Comparison of ENCODE assay signal across 7 cellular contexts in the genomic region with DNA sequence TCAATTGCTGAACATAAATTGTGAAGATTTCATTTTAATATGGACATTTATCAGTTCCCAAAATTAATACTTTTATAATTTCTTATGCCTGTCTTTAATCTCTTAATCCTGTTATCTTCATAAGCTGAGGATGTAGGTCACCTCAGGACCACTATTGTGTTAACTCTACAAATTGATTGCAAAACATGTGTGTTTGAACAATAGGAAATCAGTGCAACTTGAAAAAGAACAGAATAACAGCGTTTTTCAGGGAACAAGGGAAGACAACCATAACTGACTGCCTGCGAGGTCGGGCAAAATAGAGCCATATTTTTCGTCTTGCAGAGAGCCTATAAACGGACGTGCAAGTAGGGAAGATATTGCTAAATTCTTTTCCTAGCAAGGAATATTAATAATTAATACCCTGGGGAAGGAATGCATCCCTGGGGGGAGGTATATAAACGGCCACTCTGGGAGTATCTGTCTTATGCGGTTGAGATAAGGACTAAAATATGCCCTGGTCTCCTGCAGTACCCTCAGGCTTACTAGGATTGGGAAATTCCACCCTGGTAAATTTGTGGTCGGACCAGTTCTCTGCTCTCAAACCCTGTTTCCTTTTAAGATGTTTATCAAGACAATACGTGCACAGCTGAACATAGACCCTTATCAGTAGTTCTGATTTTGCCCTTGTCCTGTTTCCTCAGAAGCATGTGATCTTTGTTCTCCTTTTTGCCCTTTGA. TPM values are rescaled to one million over a fixed set of nuclear protein-coding genes. Genes with fewer than 3 reads are reported as not detected.
DNase-seq lines count a peak whose midpoint lies in the region; ATAC-seq, FAIRE-seq and TF ChIP-seq lines count a peak whose summit lies in the region.
"Not testable (repeated sequence)": the region's sequence is repeated elsewhere in the genome, so short reads cannot be mapped to it uniquely, and the experiment has no call there.

No MANE protein-coding gene starts in this region.

- in situ Hi-C loops in HepG2 (cut with HindIII; ENCODE audit: extremely low pct_ligation_motif_present, low pct_unique_long_range_greater_than_20kb): not testable (repeated sequence)

- FAIRE-seq in HepG2 (lab: Jason Lieb, UNC): not testable (repeated sequence)

- H3K27ac Mint-ChIP-seq in Calu3 (ENCODE audit: unreplicated experiment): peak overlapping the region; percentile 17
- not testable (repeated sequence) for H3K27ac Mint-ChIP-seq in endothelial cell (ENCODE audit: unreplicated experiment)

- H3K36me3 Mint-ChIP-seq in Calu3 (ENCODE audit: insufficient read depth, unreplicated experiment) (peaks cover 33% of the 10 kb centered on the region), endothelial cell (ENCODE audit: low read depth, unreplicated experiment) (peaks cover 13% of the 10 kb centered on the region)

- not testable (repeated sequence) for H2AFZ ChIP-seq in HepG2 (ENCODE audit: low read length)

- DNase-seq in Calu3: peak; percentile 34
- peak; percentile 60 for DNase-seq in NCI-H82 (lab: John Stamatoyannopoulos, UW)
- DNase-seq in amniotic epithelial cell (ENCODE audit: low read depth): peak; percentile 7
- DNase-seq in endothelial cell (ENCODE audit: low spot score); HepG2 (ENCODE audit: low spot score); substantia nigra (lab: John Stamatoyannopoulos, UW): not testable (repeated sequence)

- not testable (repeated sequence) for H3K27me3 Mint-ChIP-seq in Calu3 (ENCODE audit: unreplicated experiment); endothelial cell (ENCODE audit: unreplicated experiment)

- H3K79me2 ChIP-seq in HepG2 (ENCODE audit: insufficient read depth, low read length): not testable (repeated sequence)

- POLR2A ChIA-PET in HepG2 (lab: Yijun Ruan, JAX): interaction anchor here (2.0 kb wide), 1 partner anchor 20 kb away, joined by 11 read pairs; a partner anchor contains a TSS

- not testable (repeated sequence) for H3K4me1 Mint-ChIP-seq in Calu3 (ENCODE audit: low read depth, unreplicated experiment); endothelial cell (ENCODE audit: unreplicated experiment)

- peaks cover 1 to 16% of the 10 kb centered on the region in 2 experiments for H3K36me3 ChIP-seq in HepG2 (replicated peaks in 1 of 2; ENCODE audit: control insufficient read depth in 1 of 2, insufficient read depth in 2 of 2, low read length in 2 of 2)

- H3K27me3 ChIP-seq in HepG2 (ENCODE audit: control insufficient read depth in 1 of 2, insufficient read depth in 2 of 2, low read length in 2 of 2): not testable (repeated sequence)

- CTCF ChIA-PET in Calu3 (lab: Charles Lee); HepG2 (lab: Yijun Ruan, JAX; ENCODE audit: low intra/inter-chr PET ratio, low total read pairs): not testable (repeated sequence)

- not testable (repeated sequence) for ATAC-seq in HepG2

- TF ChIP-seq POLR2A in HepG2 (IDR thresholded peaks at IDR 0.05; ENCODE audit: insufficient read depth in 1 of 2, low read depth in 2 of 2, low read length in 2 of 2): not testable (repeated sequence)

- TF ChIP-seq RAD21 in HepG2 (CRISPR knock-in tag; IDR thresholded peaks at IDR 0.05): not testable (repeated sequence)

- not testable (repeated sequence) for H3K9me3 Mint-ChIP-seq in Calu3 (ENCODE audit: low read depth, unreplicated experiment); endothelial cell (ENCODE audit: unreplicated experiment)

- BruUV-seq in Calu3 (replicated peaks; lab: Mats Ljungman, UMichigan); HepG2 (replicated peaks; lab: Mats Ljungman, UMichigan): not testable (repeated sequence)

- not testable (repeated sequence) for H3K9me3 ChIP-seq in HepG2 (ENCODE audit: low read length)

- not testable (repeated sequence) for TF ChIP-seq CTCF in Calu3 (IDR thresholded peaks at IDR 0.05; ENCODE audit: unreplicated experiment); VCaP (conservative IDR thresholded peaks at IDR 0.05); endothelial cell (IDR thresholded peaks at IDR 0.05; ENCODE audit: unreplicated experiment); HepG2 (CRISPR knock-in tag; IDR thresholded peaks at IDR 0.05)

- H3K4me1 ChIP-seq in HepG2 (ENCODE audit: insufficient read depth, low read length): peaks cover 39% of the 10 kb centered on the region

- not testable (repeated sequence) for H3K4me2 ChIP-seq in HepG2 (ENCODE audit: low read depth, low read length)

- H3K9ac ChIP-seq in HepG2 (ENCODE audit: insufficient read depth, low read depth, low read length): not testable (repeated sequence)

- not testable (repeated sequence) for H3K4me3 Mint-ChIP-seq in Calu3 (ENCODE audit: low read depth, unreplicated experiment)
- H3K4me3 Mint-ChIP-seq in endothelial cell (ENCODE audit: unreplicated experiment): peak overlapping the region; percentile 70

- TF ChIP-seq EP300 in HepG2 (IDR thresholded peaks at IDR 0.05; ENCODE audit: low read depth in 2 of 2, low read length in 2 of 2); HepG2 (CRISPR knock-in tag; IDR thresholded peaks at IDR 0.05; ENCODE audit: borderline replicate concordance): not testable (repeated sequence)

- WGBS in HepG2 (ENCODE audit: low lambda C conversion rate): 87% methylated on average over 10 of the region's 10 CpGs

- intact Hi-C loops in Calu3 (cut with micrococcal nuclease; ENCODE audit: unreplicated experiment); HepG2 (cut with micrococcal nuclease; ENCODE audit: unreplicated experiment): not testable (repeated sequence)

- not testable (repeated sequence) for H3K4me3 ChIP-seq in HepG2 (replicated peaks in 1 of 3; ENCODE audit: insufficient read depth in 1 of 3, low read depth in 2 of 3, low read length in 3 of 3)

- H3K27ac ChIP-seq in VCaP (peak overlapping the region; percentile 62), HepG2 (ENCODE audit: extremely low read length, insufficient read depth, low read length) (peak overlapping the region; percentile 8), substantia nigra (ENCODE audit: low read depth, low read length, poor library complexity, severe bottlenecking) (peak overlapping the region; percentile 30)

- not testable (repeated sequence) for H4K20me1 ChIP-seq in HepG2 (ENCODE audit: insufficient read depth, low read length)

RNA-seq across cellular contexts. Expression of a gene that starts 12.1 kb away (rescaled TPM):
- 14.2 and 25.4 TPM in 2 replicates for total RNA-seq in Calu3 (2022)
- 60.0 TPM for total RNA-seq in endothelial cell (ENCODE audit: unreplicated experiment)
- 0.97 and 1.4 TPM in 2 replicates for total RNA-seq in HepG2 (2016; rRNA removed; fragmentation: Illumina TruSeq; extraction: Trizol)
- total RNA-seq in HepG2 (2016; cell fraction: cytosol; rRNA removed; fragmentation: Illumina TruSeq; extraction: Trizol; ENCODE audit: low read depth): 1.1 and 1.5 TPM in 2 replicates
- 0.76 and 1.1 TPM in 2 replicates for total RNA-seq in HepG2 (2016; cell fraction: insoluble cytoplasmic fraction; rRNA removed; fragmentation: Illumina TruSeq; extraction: Trizol)
- 1.9 and 2.0 TPM in 2 replicates for total RNA-seq in HepG2 (2016; cell fraction: membrane; rRNA removed; fragmentation: Illumina TruSeq; extraction: Trizol)
- total RNA-seq in HepG2 (2016; cell fraction: nucleus; rRNA removed; fragmentation: Illumina TruSeq; extraction: Trizol): 1.5 and 1.6 TPM in 2 replicates
- polyA plus RNA-seq in HepG2 (2011; rRNA removed): 1.6 and 1.9 TPM in 2 replicates
- 1.5 and 1.8 TPM in 2 replicates for polyA plus RNA-seq in HepG2 (2011; cell fraction: cytosol; rRNA removed)
- 2.1 and 2.7 TPM in 2 replicates for polyA plus RNA-seq in HepG2 (2011; cell fraction: nucleus; rRNA removed)
- polyA plus RNA-seq in HepG2 (2012): 2.7 and 3.0 TPM in 2 replicates
- polyA plus RNA-seq in HepG2 (2016; cell fraction: cytosol; fragmentation: Illumina TruSeq; extraction: Trizol; ENCODE audit: low read depth): 0.57 and 0.96 TPM in 2 replicates
- 1.3 and 1.4 TPM in 2 replicates for polyA plus RNA-seq in HepG2 (2016; cell fraction: insoluble cytoplasmic fraction; fragmentation: Illumina TruSeq; extraction: Trizol; ENCODE audit: low read depth)
- polyA plus RNA-seq in HepG2 (2016; cell fraction: membrane; fragmentation: Illumina TruSeq; extraction: Trizol; ENCODE audit: low read depth): 1.2 and 1.5 TPM in 2 replicates
- polyA plus RNA-seq in HepG2 (2016; cell fraction: nucleus; fragmentation: Illumina TruSeq; extraction: Trizol; ENCODE audit: insufficient read depth, low read depth): 1.2 and 1.7 TPM in 2 replicates
- polyA minus RNA-seq in HepG2 (2011; rRNA and poly(A)+ RNA removed; ENCODE audit: low replicate concordance): 4.2 and 19.9 TPM in 2 replicates
- polyA minus RNA-seq in HepG2 (2011; cell fraction: cytosol; rRNA and poly(A)+ RNA removed): 1.2 and 3.5 TPM in 2 replicates
- polyA minus RNA-seq in HepG2 (2011; cell fraction: nucleus; rRNA and poly(A)+ RNA removed): 5.8 and 9.1 TPM in 2 replicates

RNA-seq across cellular contexts. Expression of a gene that starts 19.7 kb away (rescaled TPM):
- total RNA-seq in Calu3 (2022) (27.5 and 34.4 TPM in 2 replicates), endothelial cell (ENCODE audit: unreplicated experiment) (6.8 TPM), HepG2 (2016; rRNA removed; fragmentation: Illumina TruSeq; extraction: Trizol) (11.1 and 19.9 TPM in 2 replicates)
- 1.7 and 2.6 TPM in 2 replicates for total RNA-seq in HepG2 (2016; cell fraction: cytosol; rRNA removed; fragmentation: Illumina TruSeq; extraction: Trizol; ENCODE audit: low read depth)
- 10.2 and 19.5 TPM in 2 replicates for total RNA-seq in HepG2 (2016; cell fraction: insoluble cytoplasmic fraction; rRNA removed; fragmentation: Illumina TruSeq; extraction: Trizol)
- 7.1 and 7.9 TPM in 2 replicates for total RNA-seq in HepG2 (2016; cell fraction: membrane; rRNA removed; fragmentation: Illumina TruSeq; extraction: Trizol)
- 15.4 and 17.2 TPM in 2 replicates for total RNA-seq in HepG2 (2016; cell fraction: nucleus; rRNA removed; fragmentation: Illumina TruSeq; extraction: Trizol)
- 8.6 and 10.0 TPM in 2 replicates for polyA plus RNA-seq in HepG2 (2011; rRNA removed)
- polyA plus RNA-seq in HepG2 (2011; cell fraction: cytosol; rRNA removed): 3.3 and 5.1 TPM in 2 replicates
- 6.8 and 10.0 TPM in 2 replicates for polyA plus RNA-seq in HepG2 (2011; cell fraction: nucleus; rRNA removed)
- 17.7 and 18.2 TPM in 2 replicates for polyA plus RNA-seq in HepG2 (2012)
- 0.46 and 0.52 TPM in 2 replicates for polyA plus RNA-seq in HepG2 (2016; cell fraction: cytosol; fragmentation: Illumina TruSeq; extraction: Trizol; ENCODE audit: low read depth)
- 19.6 and 20.5 TPM in 2 replicates for polyA plus RNA-seq in HepG2 (2016; cell fraction: insoluble cytoplasmic fraction; fragmentation: Illumina TruSeq; extraction: Trizol; ENCODE audit: low read depth)
- 2.5 and 2.6 TPM in 2 replicates for polyA plus RNA-seq in HepG2 (2016; cell fraction: membrane; fragmentation: Illumina TruSeq; extraction: Trizol; ENCODE audit: low read depth)
- 23.8 and 24.5 TPM in 2 replicates for polyA plus RNA-seq in HepG2 (2016; cell fraction: nucleus; fragmentation: Illumina TruSeq; extraction: Trizol; ENCODE audit: insufficient read depth, low read depth)
- polyA minus RNA-seq in HepG2 (2011; rRNA and poly(A)+ RNA removed; ENCODE audit: low replicate concordance): 3.5 and 5.4 TPM in 2 replicates
- 7.8 and 8.1 TPM in 2 replicates for polyA minus RNA-seq in HepG2 (2011; cell fraction: cytosol; rRNA and poly(A)+ RNA removed)
- 18.4 and 23.4 TPM in 2 replicates for polyA minus RNA-seq in HepG2 (2011; cell fraction: nucleus; rRNA and poly(A)+ RNA removed)

RNA-seq across cellular contexts. Expression of a gene that starts 21.5 kb away (rescaled TPM):
- total RNA-seq in Calu3 (2022) (89.6 and 98.2 TPM in 2 replicates), endothelial cell (ENCODE audit: unreplicated experiment) (50.0 TPM), HepG2 (2016; rRNA removed; fragmentation: Illumina TruSeq; extraction: Trizol) (55.1 and 59.0 TPM in 2 replicates)
- 52.9 and 57.5 TPM in 2 replicates for total RNA-seq in HepG2 (2016; cell fraction: cytosol; rRNA removed; fragmentation: Illumina TruSeq; extraction: Trizol; ENCODE audit: low read depth)
- 45.6 and 63.3 TPM in 2 replicates for total RNA-seq in HepG2 (2016; cell fraction: insoluble cytoplasmic fraction; rRNA removed; fragmentation: Illumina TruSeq; extraction: Trizol)
- total RNA-seq in HepG2 (2016; cell fraction: membrane; rRNA removed; fragmentation: Illumina TruSeq; extraction: Trizol): 123 and 138 TPM in 2 replicates
- 45.2 and 50.8 TPM in 2 replicates for total RNA-seq in HepG2 (2016; cell fraction: nucleus; rRNA removed; fragmentation: Illumina TruSeq; extraction: Trizol)
- polyA plus RNA-seq in HepG2 (2011; rRNA removed): 35.9 and 38.9 TPM in 2 replicates
- polyA plus RNA-seq in HepG2 (2011; cell fraction: cytosol; rRNA removed): 27.6 and 46.5 TPM in 2 replicates
- 10.9 and 16.7 TPM in 2 replicates for polyA plus RNA-seq in HepG2 (2011; cell fraction: nucleus; rRNA removed)
- 89.0 and 119 TPM in 2 replicates for polyA plus RNA-seq in HepG2 (2012)
- polyA plus RNA-seq in HepG2 (2016; cell fraction: cytosol; fragmentation: Illumina TruSeq; extraction: Trizol; ENCODE audit: low read depth): 80.4 and 81.8 TPM in 2 replicates
- polyA plus RNA-seq in HepG2 (2016; cell fraction: insoluble cytoplasmic fraction; fragmentation: Illumina TruSeq; extraction: Trizol; ENCODE audit: low read depth): 50.5 and 58.3 TPM in 2 replicates
- 115 and 129 TPM in 2 replicates for polyA plus RNA-seq in HepG2 (2016; cell fraction: membrane; fragmentation: Illumina TruSeq; extraction: Trizol; ENCODE audit: low read depth)
- polyA plus RNA-seq in HepG2 (2016; cell fraction: nucleus; fragmentation: Illumina TruSeq; extraction: Trizol; ENCODE audit: insufficient read depth, low read depth): 61.2 and 70.9 TPM in 2 replicates
- polyA minus RNA-seq in HepG2 (2011; rRNA and poly(A)+ RNA removed; ENCODE audit: low replicate concordance): 12.3 and 18.4 TPM in 2 replicates
- polyA minus RNA-seq in HepG2 (2011; cell fraction: cytosol; rRNA and poly(A)+ RNA removed): 24.4 and 28.3 TPM in 2 replicates
- polyA minus RNA-seq in HepG2 (2011; cell fraction: nucleus; rRNA and poly(A)+ RNA removed): 15.5 and 36.3 TPM in 2 replicates

Comparison
In these comparisons a context has a peak if more than half of its experiments do, and no peak if none do; other contexts are left out.
1. H3K27ac ChIP-seq: peak in every context shown above with its lines; median percentile 62 in VCaP; 30 in substantia nigra; 8 in HepG2.